Comparison of ENCODE assay signal across 25 cellular contexts in genomic region chr1:5225687-5226389, GRCh38.
DNase-seq lines count a peak whose midpoint lies in the region; ATAC-seq, FAIRE-seq and TF ChIP-seq lines count a peak whose summit lies in the region.
"Had no signal": no experiment of that assay in that cellular context is flagged by ENCODE, and none has a peak within 500 bp of the region (broad histone marks: within the 10 kb centered on the region; RNA-seq: fewer than 3 reads in every experiment).

No MANE protein-coding gene starts in this region.

- no peak for TF ChIP-seq CTCF in GM23338 (conservative IDR thresholded peaks at IDR 0.05; ENCODE audit: low read depth in 2 of 2)
- no peak for TF ChIP-seq CTCF in H1 (IDR thresholded peaks at IDR 0.05; ENCODE audit: control extremely low read depth in 1 of 3, insufficient read depth in 1 of 3, low read depth in 1 of 3, low read length in 3 of 3)
- no peak for TF ChIP-seq CTCF in nephron progenitor cell (IDR thresholded peaks at IDR 0.05)
- no peak for TF ChIP-seq CTCF in osteoblast (IDR thresholded peaks at IDR 0.05; ENCODE audit: extremely low read depth, low read depth, low read length)

- peaks cover 12% of the 10 kb centered on the region for H3K4me1 Mint-ChIP-seq in GM23338
- peaks cover 4% of the 10 kb centered on the region for H3K4me1 Mint-ChIP-seq in nephron progenitor cell
- H3K4me1 Mint-ChIP-seq in T-helper 17 cell, result peaks cover 2% of the 10 kb centered on the region

- TF ChIP-seq RAD21 in H1 (IDR thresholded peaks at IDR 0.05 in 1 of 2, conservative IDR thresholded peaks at IDR 0.05 in 1 of 2; ENCODE audit: low read depth in 2 of 2, low read length in 2 of 2), result no peak

- H2BK12ac ChIP-seq in H1 (ENCODE audit: low read depth, low read length), result peak overlapping the region; percentile 30; the same call in 1 of the 2 replicates

- H3K27me3 ChIP-seq in GM23338 (ENCODE audit: insufficient read depth) (no peaks in the 10 kb centered on the region), Karpas-422 (ENCODE audit: low read length) (no peaks in the 10 kb centered on the region), H1 (replicated peaks in 1 of 4; ENCODE audit: control insufficient read depth in 3 of 4, extremely low read depth in 1 of 4, insufficient read depth in 3 of 4, low read length in 3 of 4) (peaks cover 49 to 73% (median 69%) of the 10 kb centered on the region in 4 experiments), mesendoderm (ENCODE audit: insufficient read depth, low read length, poor library complexity) (no peaks in the 10 kb centered on the region), osteoblast (ENCODE audit: insufficient read depth, low read length) (no peaks in the 10 kb centered on the region)
- H3K27me3 ChIP-seq: BLaER1 had no signal

- H3K9me3 Mint-ChIP-seq in GM23338 (no peaks in the 10 kb centered on the region), nephron progenitor cell (no peaks in the 10 kb centered on the region)

- H3K4me2 ChIP-seq in GM23338 (no peak overlapping the region), Karpas-422 (ENCODE audit: low read depth, low read length, poor library complexity, severe bottlenecking) (no peak overlapping the region), H1 (ENCODE audit: insufficient read depth in 1 of 2, low read depth in 2 of 2, low read length in 2 of 2) (peak overlapping the region; percentile 36 to 40; a peak in 3 of 4 replicates), mesendoderm (ENCODE audit: low read length) (no peak overlapping the region), osteoblast (ENCODE audit: insufficient read depth, low read length) (no peak overlapping the region)
- H3K4me2 ChIP-seq: BLaER1 had no signal

- H4K20me1 ChIP-seq in GM23338 (replicated peaks; ENCODE audit: insufficient read depth) (no peaks in the 10 kb centered on the region), Karpas-422 (ENCODE audit: insufficient read depth, low read depth, low read length) (no peaks in the 10 kb centered on the region), H1 (replicated peaks in 1 of 2; ENCODE audit: control insufficient read depth in 1 of 2, insufficient read depth in 2 of 2, low read length in 2 of 2) (peaks cover 1 to 5% of the 10 kb centered on the region in 2 experiments), osteoblast (ENCODE audit: insufficient read depth, low read length) (no peaks in the 10 kb centered on the region)
- H4K20me1 ChIP-seq: BLaER1 had no signal

- H3F3A ChIP-seq in GM23338 (replicated peaks; ENCODE audit: low read depth), result no peaks in the 10 kb centered on the region

- WGBS in H1 (ENCODE audit: extremely low coverage in 1 of 2, insufficient coverage in 1 of 2, insufficient read length in 1 of 2, insufficient replicate concordance in 2 of 2, low coverage in 1 of 2, low lambda C conversion rate in 2 of 2, missing lambda C conversion rate in 1 of 2), 2 experiments, result 12% methylated on average over 14 of the region's 14 CpGs; no CpG with 5 or more reads in 1 of the 2 experiments
- no CpG with 5 or more reads among the region's 14 CpGs for WGBS in mesendoderm (ENCODE audit: extremely low coverage, insufficient coverage, low lambda C conversion rate)

- H3K56ac ChIP-seq in H1 (replicated peaks; ENCODE audit: insufficient read length, low read depth, low read length) (no peak overlapping the region), mesendoderm (ENCODE audit: low read length) (peak overlapping the region; percentile 8)

- H2AK5ac ChIP-seq in H1 (ENCODE audit: low read depth, low read length) (no peak overlapping the region), mesendoderm (ENCODE audit: low read length) (no peak overlapping the region)

- H2BK120ac ChIP-seq in H1 (replicated peaks; ENCODE audit: low read depth, low read length) (no peak overlapping the region), mesendoderm (ENCODE audit: low read depth, low read length) (no peak overlapping the region)

- H3K36me3 ChIP-seq in GM23338 (ENCODE audit: insufficient read depth) (peaks cover 11% of the 10 kb centered on the region), Karpas-422 (ENCODE audit: insufficient read depth, low read length) (no peaks in the 10 kb centered on the region), H1 (ENCODE audit: control insufficient read depth in 2 of 4, insufficient read depth in 4 of 4, low read length in 3 of 4) (no peaks in the 10 kb centered on the region; a peak in 1 of 8 replicates), mesendoderm (ENCODE audit: control insufficient read depth, insufficient read depth, low read length) (no peaks in the 10 kb centered on the region), osteoblast (ENCODE audit: insufficient read depth, low read length) (no peaks in the 10 kb centered on the region)
- H3K36me3 ChIP-seq: BLaER1 had no signal

- H3K27ac Mint-ChIP-seq in GM23338 (no peak overlapping the region), nephron progenitor cell (no peak overlapping the region), T-helper 17 cell (no peak overlapping the region)
- H3K27ac Mint-ChIP-seq: CD4-positive, CD25-positive, alpha-beta regulatory T cell had no signal

- H4K5ac ChIP-seq in H1 (ENCODE audit: insufficient read length, low read depth, low read length) (no peak overlapping the region), mesendoderm (ENCODE audit: low read length) (no peak overlapping the region)

- no peak overlapping the region for H3K14ac ChIP-seq in H1 (ENCODE audit: insufficient read length)

- H3K4me3 Mint-ChIP-seq in GM23338 (peak overlapping the region; percentile 20; the same call in 1 of the 3 replicates), nephron progenitor cell (no peak overlapping the region), T-helper 17 cell (no peak overlapping the region)
- H3K4me3 Mint-ChIP-seq: CD4-positive, CD25-positive, alpha-beta regulatory T cell had no signal

- H3K4me1 ChIP-seq in GM23338 (ENCODE audit: insufficient read depth) (no peaks in the 10 kb centered on the region), Karpas-422 (ENCODE audit: low read length) (peaks cover 82% of the 10 kb centered on the region), H1 (replicated peaks in 1 of 4; ENCODE audit: control insufficient read depth in 3 of 4, insufficient read depth in 4 of 4, low read length in 3 of 4) (peaks cover 4 to 16% (median 8%) of the 10 kb centered on the region in 4 experiments; a peak in 6 of 7 replicates), mesendoderm (ENCODE audit: control insufficient read depth, low read depth, low read length) (peaks cover 3% of the 10 kb centered on the region), osteoblast (ENCODE audit: insufficient read depth, low read length) (no peaks in the 10 kb centered on the region)

- H3K36me3 Mint-ChIP-seq in GM23338 (ENCODE audit: low read depth), result no peaks in the 10 kb centered on the region
- no peaks in the 10 kb centered on the region for H3K36me3 Mint-ChIP-seq in nephron progenitor cell (ENCODE audit: low read depth)
- H3K36me3 Mint-ChIP-seq in T-helper 17 cell (ENCODE audit: low read depth), result no peaks in the 10 kb centered on the region
- H3K36me3 Mint-ChIP-seq: CD4-positive, CD25-positive, alpha-beta regulatory T cell had no signal

- H3K9ac ChIP-seq in Karpas-422 (ENCODE audit: low read length), result no peak overlapping the region
- H3K9ac ChIP-seq in H1 (replicated peaks in 1 of 4; ENCODE audit: extremely low read depth in 1 of 4, low read depth in 3 of 4, low read length in 3 of 4), result no peak overlapping the region
- no peak overlapping the region for H3K9ac ChIP-seq in mesendoderm (ENCODE audit: low read length)
- H3K9ac ChIP-seq: BLaER1 had no signal

- DNase-seq in GM23338 (ENCODE audit: low spot score) (no peak), Karpas-422 (peak; percentile 12), H1 (ENCODE audit: low read depth in 1 of 2, low spot score in 2 of 2) (peak; percentile 56), mesendoderm (peak; percentile 57), nephron progenitor cell (no peak), T-helper 17 cell (no peak), osteoblast (ENCODE audit: insufficient read length, low spot score, missing footprints) (no peak)
- DNase-seq in activated CD4-positive, alpha-beta T cell treated with anti-CD3 and anti-CD28 coated beads for 1 hour, result no peak
- DNase-seq: CD4-positive, CD25-positive, alpha-beta regulatory T cell; GDM1; Kasumi-1; NCI-H1092 treated with DMSO at 0.1 percent for 48 hours; NCI-H1436; NCI-H187 treated with DMSO at 0.1 percent for 48 hours; NCI-H2107; NCI-H524; NCI-H748 treated with DMSO at 0.1 percent for 48 hours; SHP77; T-helper 1 cell had no signal

- no peaks in the 10 kb centered on the region for H3K23me2 ChIP-seq in H1 (ENCODE audit: low read depth, low read length)

- H3K27ac ChIP-seq in GM23338 (ENCODE audit: low read depth) (no peak overlapping the region), Karpas-422 (ENCODE audit: low read length) (no peak overlapping the region), H1 (ENCODE audit: low read depth, low read length) (no peak overlapping the region), mesendoderm (ENCODE audit: low read depth, low read length) (peak overlapping the region; percentile 40), osteoblast (ENCODE audit: low read depth, low read length) (no peak overlapping the region)
- H3K27ac ChIP-seq: BLaER1, RWPE1 had no signal

- no peak overlapping the region for H4K91ac ChIP-seq in H1 (replicated peaks; ENCODE audit: insufficient read length, low read length)

- ATAC-seq in GM23338, result peak; percentile 88
- ATAC-seq in T-helper 17 cell, result no peak
- ATAC-seq: GM12878, Panc1 had no signal

- H3K18ac ChIP-seq in H1 (ENCODE audit: extremely low read depth, low read length) (no peak overlapping the region), mesendoderm (ENCODE audit: low read length) (peak overlapping the region; percentile 69)

- no peak for TF ChIP-seq POLR2A in H1 (IDR thresholded peaks at IDR 0.05; ENCODE audit: control extremely low read depth in 1 of 2, low read depth in 2 of 2, low read length in 2 of 2)

- H2BK15ac ChIP-seq in H1 (ENCODE audit: low read length), result no peak overlapping the region
- no peak overlapping the region for H2BK15ac ChIP-seq in mesendoderm (replicated peaks; ENCODE audit: low read depth)

- H3K79me2 ChIP-seq in GM23338 (replicated peaks; ENCODE audit: insufficient read depth), result no peaks in the 10 kb centered on the region
- H3K79me2 ChIP-seq in Karpas-422 (ENCODE audit: low read length), result no peaks in the 10 kb centered on the region
- H3K79me2 ChIP-seq in H1 (ENCODE audit: control insufficient read depth in 1 of 2, insufficient read depth in 2 of 2, low read length in 2 of 2), result no peaks in the 10 kb centered on the region
- no peaks in the 10 kb centered on the region for H3K79me2 ChIP-seq in mesendoderm (ENCODE audit: control insufficient read depth, insufficient read depth, low read length)
- no peaks in the 10 kb centered on the region for H3K79me2 ChIP-seq in osteoblast (ENCODE audit: insufficient read depth, low read length)

- H2AFZ ChIP-seq in GM23338 (no peak overlapping the region), Karpas-422 (ENCODE audit: low read length) (peak overlapping the region; percentile 71), H1 (ENCODE audit: low read length) (no peak overlapping the region), osteoblast (ENCODE audit: low read length) (no peak overlapping the region)

- CTCF ChIA-PET in H1 (lab: Charles Lee; ENCODE audit: partially characterized antibody), result interaction anchor here (0.6 kb wide), 2 partner anchors 14 to 259 kb away, joined by 3 read pairs; no protein-coding TSS in a partner anchor

- H3K4ac ChIP-seq in H1 (replicated peaks; ENCODE audit: insufficient read length, low read depth, low read length) (no peak overlapping the region), mesendoderm (ENCODE audit: low read depth, low read length) (no peak overlapping the region)

- H3K27me3 Mint-ChIP-seq in GM23338 (ENCODE audit: insufficient read depth, low read depth, poor library complexity) (peaks cover 77% of the 10 kb centered on the region), nephron progenitor cell (ENCODE audit: low read depth, poor library complexity) (peaks cover 40% of the 10 kb centered on the region), T-helper 17 cell (peaks cover 49% of the 10 kb centered on the region)

- H3K23ac ChIP-seq in H1 (ENCODE audit: insufficient read length) (no peak overlapping the region), mesendoderm (ENCODE audit: low read length) (no peak overlapping the region)

- no peak for TF ChIP-seq EP300 in H1 (IDR thresholded peaks at IDR 0.05; ENCODE audit: borderline replicate concordance in 1 of 2, low read depth in 2 of 2, low read length in 2 of 2)

- H3K4me3 ChIP-seq in GM23338, result no peak overlapping the region
- H3K4me3 ChIP-seq in Karpas-422 (ENCODE audit: low read length), result no peak overlapping the region
- peak overlapping the region in 1 of 4 experiments; percentile 13; a peak in 1 of 8 replicates for H3K4me3 ChIP-seq in H1 (ENCODE audit: extremely low read depth in 1 of 4, insufficient read depth in 2 of 4, low read depth in 3 of 4, low read length in 4 of 4)
- H3K4me3 ChIP-seq in mesendoderm (ENCODE audit: low read length), result no peak overlapping the region
- no peak overlapping the region for H3K4me3 ChIP-seq in osteoblast (ENCODE audit: insufficient read depth, low read length)
- H3K4me3 ChIP-seq: BLaER1, GM12878 had no signal

- POLR2A ChIA-PET in H1 (lab: Charles Lee; ENCODE audit: partially characterized antibody), result no interaction called here

- FAIRE-seq in H1 (lab: Jason Lieb, UNC), result peak; percentile 85
- FAIRE-seq: A204.1, GM12878, HTR-8/SVneo had no signal

- H3K9me2 ChIP-seq in GM23338 (ENCODE audit: insufficient read depth) (no peaks in the 10 kb centered on the region), Karpas-422 (replicated peaks; ENCODE audit: insufficient read depth, low read length) (no peaks in the 10 kb centered on the region)

- H2BK20ac ChIP-seq in H1 (ENCODE audit: low read length), result no peak overlapping the region

- H4K8ac ChIP-seq in H1 (ENCODE audit: extremely low read depth, insufficient read depth, low read length) (no peak overlapping the region), mesendoderm (ENCODE audit: low read depth, low read length) (no peak overlapping the region)

- H2BK5ac ChIP-seq in H1 (ENCODE audit: low read depth, low read length) (no peak overlapping the region), mesendoderm (ENCODE audit: low read length) (no peak overlapping the region)

- H3K9me3 ChIP-seq in Karpas-422 (ENCODE audit: low read length), result no peaks in the 10 kb centered on the region
- H3K9me3 ChIP-seq in H1 (ENCODE audit: insufficient read depth in 2 of 2, low read depth in 1 of 2, low read length in 1 of 2), result no peaks in the 10 kb centered on the region; a peak in 1 of 4 replicates
- H3K9me3 ChIP-seq in T-helper 17 cell (ENCODE audit: control insufficient read depth, low read length, poor library complexity, severe bottlenecking), result no peaks in the 10 kb centered on the region
- H3K9me3 ChIP-seq in osteoblast (ENCODE audit: low read depth, low read length), result no peaks in the 10 kb centered on the region
- H3K9me3 ChIP-seq: BLaER1 had no signal

- H3K79me1 ChIP-seq in H1 (ENCODE audit: low read depth, low read length), result no peaks in the 10 kb centered on the region
- H3K79me1 ChIP-seq in mesendoderm (ENCODE audit: low read length), result no peaks in the 10 kb centered on the region

Comparison
In these comparisons a context has a peak if more than half of its experiments do, and no peak if none do; other contexts are left out.
1. DNase-seq: peak in Karpas-422 (single experiment), H1 (2 of 2) and mesendoderm (single experiment); none in GM23338 (single experiment), activated CD4-positive, alpha-beta T cell treated with anti-CD3 and anti-CD28 coated beads for 1 hour (single experiment), nephron progenitor cell (single experiment), T-helper 17 cell (0 of 3) and osteoblast (single experiment).
2. H3K4me2 ChIP-seq: peak in H1 (2 of 2); none in GM23338 (single experiment), Karpas-422 (single experiment), mesendoderm (single experiment) and osteoblast (single experiment).